ENCODE assay signal across 1 cellular context in genomic region chr4:8050555-8051206, GRCh38.
TF ChIP-seq lines count a peak whose summit lies in the region.

No MANE protein-coding gene starts in this region.

TF ChIP-seq in HepG2, 621 proteins besides CTCF, POLR2A, EP300 and RAD21 (continued from another document and continues in another):
- TF ChIP-seq MXD3 (CRISPR knock-in tag; IDR thresholded peaks at IDR 0.05) (peak; percentile 26; the same call in 1 of the 2 replicates), RFX3 (CRISPR knock-in tag; IDR thresholded peaks at IDR 0.05) (no peak), ZSCAN30 (CRISPR knock-in tag; IDR thresholded peaks at IDR 0.05) (no peak), ZBTB37 (CRISPR knock-in tag; IDR thresholded peaks at IDR 0.05) (0 out of 2 replicates have a peak, but pooled peaks have one; percentile 34), NCOR1 (IDR thresholded peaks at IDR 0.05; ENCODE audit: borderline replicate concordance, low read length) (peak; percentile 72; the same call in 1 of the 2 replicates), NKX3-1 (CRISPR knock-in tag; IDR thresholded peaks at IDR 0.05) (0 out of 2 replicates have a peak, but pooled peaks have one; percentile 51), ZNF318 (CRISPR knock-in tag; IDR thresholded peaks at IDR 0.05) (0 out of 2 replicates have a peak, but pooled peaks have one; percentile 54), POLR2AphosphoS2 (IDR thresholded peaks at IDR 0.05; ENCODE audit: low read depth, low read length) (no peak), HNF4A (CRISPR knock-in tag; IDR thresholded peaks at IDR 0.05) (peak; percentile 77), E2F1 (CRISPR knock-in tag; IDR thresholded peaks at IDR 0.05) (no peak), MLLT10 (CRISPR knock-in tag; IDR thresholded peaks at IDR 0.05) (no peak), PAWR (CRISPR knock-in tag; IDR thresholded peaks at IDR 0.05; ENCODE audit: borderline replicate concordance) (no peak), ZNF280D (CRISPR knock-in tag; IDR thresholded peaks at IDR 0.05) (peak; percentile 78), ZNF580 (CRISPR knock-in tag; IDR thresholded peaks at IDR 0.05; ENCODE audit: borderline replicate concordance, low read depth) (peak; percentile 59; the same call in 1 of the 2 replicates), ZMYM2 (CRISPR knock-in tag; IDR thresholded peaks at IDR 0.05) (peak; percentile 54; the same call in 1 of the 2 replicates), ZNF646 (CRISPR knock-in tag; IDR thresholded peaks at IDR 0.05) (no peak), FOXA3 (CRISPR knock-in tag; IDR thresholded peaks at IDR 0.05) (peak; percentile 82), DMAP1 (CRISPR knock-in tag; IDR thresholded peaks at IDR 0.05) (peak; percentile 42; the same call in 1 of the 2 replicates), SKIL (CRISPR knock-in tag; IDR thresholded peaks at IDR 0.05; ENCODE audit: borderline replicate concordance) (peak; percentile 98), ZNF224 (CRISPR knock-in tag; IDR thresholded peaks at IDR 0.05) (no peak), XRCC5 (optimal IDR thresholded peaks at IDR 0.05; ENCODE audit: low read length) (peak; percentile 82), HMGXB4 (CRISPR knock-in tag; IDR thresholded peaks at IDR 0.05; ENCODE audit: borderline replicate concordance in 1 of 2, low read depth in 1 of 2) (peak; percentile 48 to 79; a peak in 1 of 4 replicates), MED8 (CRISPR knock-in tag; IDR thresholded peaks at IDR 0.05; ENCODE audit: insufficient replicate concordance) (peak; percentile 68), ZNF563 (CRISPR knock-in tag; IDR thresholded peaks at IDR 0.05) (peak; percentile 78; the same call in 1 of the 2 replicates), HNF4G (IDR thresholded peaks at IDR 0.05; ENCODE audit: borderline replicate concordance, low read depth, low read length) (0 out of 2 replicates have a peak, but pooled peaks have one; percentile 43), HNF4G (CRISPR knock-in tag; IDR thresholded peaks at IDR 0.05; ENCODE audit: borderline replicate concordance, low read depth) (peak; percentile 56; the same call in 1 of the 2 replicates)
